In genomic region chr5:180040287-180041214, GRCh38 we compare ENCODE assay signal across 34 cellular contexts. TPM values are rescaled to one million over a fixed set of nuclear protein-coding genes. Genes with fewer than 3 reads are reported as not detected.
DNase-seq lines count a peak whose midpoint lies in the region; ATAC-seq, FAIRE-seq and TF ChIP-seq lines count a peak whose summit lies in the region.
"Had no signal": no experiment of that assay in that cellular context is flagged by ENCODE, and none has a peak within 500 bp of the region (broad histone marks: within the 10 kb centered on the region; RNA-seq: fewer than 3 reads in every experiment).

No MANE protein-coding gene starts in this region.

- peaks cover 11% of the 10 kb centered on the region; the same call in 2 of the 3 replicates for H3K9me3 ChIP-seq in A549
- H3K9me3 ChIP-seq in HUES6 (ENCODE audit: control insufficient read depth, insufficient read depth, low read depth, low read length): peaks cover 9% of the 10 kb centered on the region; the same call in 1 of the 2 replicates
- H3K9me3 ChIP-seq in liver (ENCODE audit: control insufficient read depth in 4 of 4, low read length in 3 of 4): peaks cover 0 to 5% (median 1%) of the 10 kb centered on the region in 4 donors
- H3K9me3 ChIP-seq in osteoblast (ENCODE audit: low read depth, low read length): no peaks in the 10 kb centered on the region
- H3K9me3 ChIP-seq: esophagus muscularis mucosa had no signal

- TF ChIP-seq POLR2A in A549 (IDR thresholded peaks at IDR 0.05; ENCODE audit: low read length): no peak

- H3K9ac ChIP-seq in HUES6 (ENCODE audit: low read length): no peak overlapping the region
- no peak overlapping the region for H3K9ac ChIP-seq in liver (ENCODE audit: low read depth in 1 of 2, low read length in 2 of 2)

- TF ChIP-seq RAD21 in A549 (conservative IDR thresholded peaks at IDR 0.05 in 1 of 2, IDR thresholded peaks at IDR 0.05 in 1 of 2): no peak
- TF ChIP-seq RAD21 in liver (IDR thresholded peaks at IDR 0.05): no peak

- no peak overlapping the region for H3K27ac ChIP-seq in A549
- peak overlapping the region; percentile 39; the same call in 1 of the 2 replicates for H3K27ac ChIP-seq in HUES6 (ENCODE audit: low read depth, low read length)
- peak overlapping the region in 1 of 2 donors; percentile 60 for H3K27ac ChIP-seq in liver (ENCODE audit: low read depth in 1 of 2, low read length in 2 of 2)
- H3K27ac ChIP-seq in osteoblast (ENCODE audit: low read depth, low read length): no peak overlapping the region
- H3K27ac ChIP-seq: esophagus muscularis mucosa, heart left ventricle, ovary, skin epidermis, upper lobe of left lung had no signal

- H3K27me3 ChIP-seq in HUES6 (ENCODE audit: control insufficient read depth, insufficient read depth, low read length): no peaks in the 10 kb centered on the region
- H3K27me3 ChIP-seq in bronchial epithelial cell (ENCODE audit: control insufficient read depth, insufficient read depth, low read length): no peaks in the 10 kb centered on the region
- H3K27me3 ChIP-seq in liver (ENCODE audit: control insufficient read depth in 4 of 4, insufficient read depth in 4 of 4, low read length in 3 of 4): no peaks in the 10 kb centered on the region
- no peaks in the 10 kb centered on the region for H3K27me3 ChIP-seq in osteoblast (ENCODE audit: insufficient read depth, low read length)
- H3K27me3 ChIP-seq: esophagus muscularis mucosa, heart left ventricle, ovary, upper lobe of left lung had no signal

- ATAC-seq in A549 (no peak), esophagus mucosa (no peak)
- ATAC-seq: HCT116; heart left ventricle; natural killer cell treated with Interleukin-12 subunit alpha and Interleukin-12 subunit beta and Interleukin-15 and Interleukin-18, amount 100 ng/mL, for 72 hours; stimulated activated memory B cell treated with anti-CD40 and anti-IgM and Interleukin-4, amounts not matched to agents 10 μg/mL and 1 μg/mL and 100 μg/mL, for 72 hours had no signal

- 70% methylated on average over 11 of the region's 11 CpGs for WGBS in A549 (ENCODE audit: missing lambda C conversion rate)
- 79% methylated on average over 11 of the region's 11 CpGs for WGBS in liver

- TF ChIP-seq CTCF in A549 (IDR thresholded peaks at IDR 0.05): no peak
- no peak for TF ChIP-seq CTCF in bronchial epithelial cell (IDR thresholded peaks at IDR 0.05; ENCODE audit: insufficient read depth, low read length, severe bottlenecking)
- no peak for TF ChIP-seq CTCF in liver (IDR thresholded peaks at IDR 0.05; ENCODE audit: low read depth, low read length, missing input control)
- TF ChIP-seq CTCF in osteoblast (IDR thresholded peaks at IDR 0.05; ENCODE audit: extremely low read depth, low read depth, low read length): no peak

- H3K4me2 ChIP-seq in A549 (0 out of 3 replicates have a peak overlapping the region, but pooled peaks have one; percentile 17), osteoblast (ENCODE audit: insufficient read depth, low read length) (no peak overlapping the region)

- no peaks in the 10 kb centered on the region for H4K20me1 ChIP-seq in osteoblast (ENCODE audit: insufficient read depth, low read length)

- H3K79me2 ChIP-seq in osteoblast (ENCODE audit: insufficient read depth, low read length): no peaks in the 10 kb centered on the region

- H3K4me3 ChIP-seq in A549 (no peak overlapping the region), HUES6 (ENCODE audit: low read depth, low read length) (no peak overlapping the region), bronchial epithelial cell (ENCODE audit: low read depth, low read length) (no peak overlapping the region), liver (ENCODE audit: low read depth in 1 of 3, low read length in 3 of 3) (no peak overlapping the region), osteoblast (ENCODE audit: insufficient read depth, low read length) (no peak overlapping the region)
- H3K4me3 ChIP-seq: esophagus muscularis mucosa, heart left ventricle, lung, mucosa of descending colon, ovary, skin epidermis, upper lobe of left lung had no signal

- POLR2A ChIA-PET in A549 (lab: Yijun Ruan, JAX): no interaction called here

- no peak for DNase-seq in A549 (ENCODE audit: low read depth in 1 of 2, low spot score in 1 of 2)
- DNase-seq in bronchial epithelial cell (ENCODE audit: low read depth): peak; percentile 15
- no peak for DNase-seq in anterior cingulate cortex (lab: John Stamatoyannopoulos, UW)
- no peak for DNase-seq in globus pallidus (ENCODE audit: low spot score)
- DNase-seq in osteoblast (ENCODE audit: insufficient read length, low spot score, missing footprints): no peak
- DNase-seq: activated CD4-positive, alpha-beta memory T cell treated with anti-CD3 and anti-CD28 coated beads, Interleukin-2, amount 10 ng/mL, durations not matched to agents 7 days and 5 days; activated CD4-positive, alpha-beta T cell treated with anti-CD3 and anti-CD28 coated beads for 1 hour; activated CD8-positive, alpha-beta memory T cell treated with anti-CD3 and anti-CD28 coated beads, Interleukin-2, amount 50 U/mL, for 48 hours; activated naive CD4-positive, alpha-beta T cell treated with Interleukin-2 at 50 U/mL for 16 hours; amniotic stem cell; cortex of kidney; DMS79 treated with DMSO at 0.1 percent for 48 hours; foreskin fibroblast; GF-D8; heart left ventricle; KG1; kidney glomerular epithelial cell; NCI-H1417 treated with DMSO at 0.1 percent for 48 hours; NCI-H2107; ovary; retina; SIG-M5 had no signal

- FAIRE-seq in A549 (lab: Jason Lieb, UNC) (no peak), bronchial epithelial cell (lab: Jason Lieb, UNC) (no peak)
- FAIRE-seq: A204.1 had no signal

- CTCF ChIA-PET in A549 (lab: Yijun Ruan, JAX): interaction anchor here (0.6 kb wide), 1 partner anchor 124 kb away, joined by 3 read pairs; no protein-coding TSS in a partner anchor

- H3K36me3 ChIP-seq in HUES6 (ENCODE audit: control insufficient read depth, insufficient read depth, low read length) (peaks cover 41% of the 10 kb centered on the region), bronchial epithelial cell (ENCODE audit: control insufficient read depth, insufficient read depth, low read length) (no peaks in the 10 kb centered on the region), liver (ENCODE audit: control insufficient read depth in 4 of 4, insufficient read depth in 3 of 4, low read depth in 1 of 4, low read length in 3 of 4) (peaks cover 2 to 23% (median 16%) of the 10 kb centered on the region in 4 donors), osteoblast (ENCODE audit: insufficient read depth, low read length) (no peaks in the 10 kb centered on the region)
- H3K36me3 ChIP-seq: ovary had no signal

- H3K4me1 ChIP-seq in A549 (peaks cover 10% of the 10 kb centered on the region), HUES6 (ENCODE audit: control insufficient read depth, insufficient read depth, low read length) (no peaks in the 10 kb centered on the region), liver (ENCODE audit: control insufficient read depth in 4 of 4, insufficient read depth in 4 of 4, low read length in 3 of 4) (peaks cover 0 to 4% (median 0%) of the 10 kb centered on the region in 4 donors), osteoblast (ENCODE audit: insufficient read depth, low read length) (no peaks in the 10 kb centered on the region)
- H3K4me1 ChIP-seq: upper lobe of left lung had no signal

- TF ChIP-seq EP300 in A549 (IDR thresholded peaks at IDR 0.05): no peak

- H2AFZ ChIP-seq in osteoblast (ENCODE audit: low read length): no peak overlapping the region

TF ChIP-seq in liver, 16 proteins besides CTCF, POLR2A, EP300 and RAD21:
- TF ChIP-seq ATF3 (IDR thresholded peaks at IDR 0.05) (peak; percentile 18), SP1 (IDR thresholded peaks at IDR 0.05) (no peak)

RNA-seq across cellular contexts. Expression of gene RNF130, which starts 31.0 kb away (rescaled TPM):
- polyA plus RNA-seq in A549 (2011; rRNA removed): 50.1 and 57.1 TPM in 2 replicates
- polyA plus RNA-seq in A549 (2012; cell fraction: cytosol; rRNA removed): 29.7 and 38.7 TPM in 2 replicates
- 24.2 and 30.1 TPM in 2 replicates for polyA plus RNA-seq in A549 (2012; cell fraction: nucleus; rRNA removed)
- polyA plus RNA-seq in A549 (2017; fragmentation: RNase III; extraction: RNeasy Plus Mini Kit Qiagen cat#74134 plus additional on column Dnase treatment): 31.1 to 35.0 TPM (median 33.3 TPM) in 3 replicates
- polyA minus RNA-seq in A549 (2011; rRNA and poly(A)+ RNA removed): 18.4 and 22.8 TPM in 2 replicates
- 16.5 and 16.8 TPM in 2 replicates for total RNA-seq in bronchial epithelial cell
- total RNA-seq in liver: 10 to 100 TPM; 24.9 to 43.6 TPM
- polyA plus RNA-seq in liver: 10 to 100 TPM; 59.3 to 93.1 TPM
- total RNA-seq in esophagus mucosa: 13.7 TPM
- 25.0 and 28.6 TPM in 2 replicates for total RNA-seq in osteoblast
